8 cellular contexts compared by ENCODE assay signal in the genomic region with DNA sequence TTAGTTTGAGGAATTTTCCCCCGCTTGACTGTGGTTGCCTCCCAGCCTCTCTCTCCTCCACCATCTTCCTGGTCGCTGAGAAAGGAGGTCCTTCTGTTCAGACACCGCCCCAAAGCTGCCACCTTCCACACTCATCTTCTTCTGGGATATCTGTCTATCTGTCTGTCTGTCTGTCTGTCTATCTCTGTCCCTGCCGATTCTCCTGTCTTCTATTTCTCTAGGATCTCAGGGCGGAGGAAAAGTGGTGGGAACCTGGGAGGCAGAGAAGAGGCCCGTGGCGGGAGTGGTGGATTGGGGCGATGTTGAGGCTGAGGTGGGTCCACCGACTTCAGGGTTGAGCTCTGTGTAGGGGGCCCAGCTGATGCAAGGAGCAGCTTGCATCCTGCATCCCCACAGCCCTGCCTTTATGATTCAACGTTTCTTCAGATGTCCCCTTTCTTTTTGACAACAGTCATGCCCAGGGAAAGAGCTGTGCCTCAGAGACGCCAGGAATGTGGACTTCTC.
A peak's percentile ranks its signal among the peaks of the same experiment; 100 is the strongest.
DNase-seq lines count a peak whose midpoint lies in the region; ATAC-seq and TF ChIP-seq lines count a peak whose summit lies in the region.

No MANE protein-coding gene starts in this region.

- peaks cover 72% of the 10 kb centered on the region for H3K27me3 ChIP-seq in cardiac muscle cell
- H3K27me3 ChIP-seq in heart right ventricle = peaks cover 18 to 100% (median 100%) of the 10 kb centered on the region in 7 donors
- peaks cover 0 to 39% (median 20%) of the 10 kb centered on the region in 5 donors for H3K27me3 ChIP-seq in subcutaneous abdominal adipose tissue (ENCODE audit: control insufficient read depth in 5 of 5, insufficient read depth in 4 of 5, low read length in 5 of 5)

- H3K4me3 ChIP-seq in cardiac muscle cell = peak overlapping the region; percentile 68
- H3K4me3 ChIP-seq in heart right ventricle = no peak overlapping the region
- H3K4me3 ChIP-seq in fibroblast of mammary gland (ENCODE audit: control insufficient read depth, low read depth, low read length) = peak overlapping the region; percentile 48
- H3K4me3 ChIP-seq in subcutaneous abdominal adipose tissue (ENCODE audit: low read depth in 1 of 5, low read length in 5 of 5) = peak overlapping the region; percentile 15 to 66 (median 43)

- POLR2A ChIA-PET in HEK293T (lab: Yijun Ruan, JAX) = interaction anchor here (1.1 kb wide), 1 partner anchor 64 kb away, joined by 3 read pairs; no protein-coding TSS in a partner anchor

- intact Hi-C loops in heart right ventricle (cut with DNase I) = loop anchor here in 1 of 10 donors (10.0 kb wide), 1 partner anchor 65 kb away; no protein-coding TSS in a partner anchor

- ATAC-seq in heart right ventricle (no peak), SK-N-SH treated with all-trans-retinoic acid at 6 μM for 48 hours (peak; percentile 9; the same call in 2 of the 3 replicates), GM21723 (IDR thresholded peaks at IDR 0.05; ENCODE audit: unreplicated experiment) (no peak)

- no peaks in the 10 kb centered on the region for H3K36me3 ChIP-seq in cardiac muscle cell
- no peaks in the 10 kb centered on the region for H3K36me3 ChIP-seq in heart right ventricle
- no peaks in the 10 kb centered on the region for H3K36me3 ChIP-seq in subcutaneous abdominal adipose tissue (ENCODE audit: control insufficient read depth in 5 of 5, insufficient read depth in 5 of 5, low read length in 5 of 5)

- H3K9me3 ChIP-seq in cardiac muscle cell (ENCODE audit: low read depth) = no peaks in the 10 kb centered on the region
- H3K9me3 ChIP-seq in heart right ventricle = peaks cover 0 to under 1% (median 0%) of the 10 kb centered on the region in 11 donors
- H3K9me3 ChIP-seq in subcutaneous abdominal adipose tissue (ENCODE audit: control insufficient read depth in 5 of 5, low read length in 5 of 5) = no peaks in the 10 kb centered on the region

- peaks cover 9% of the 10 kb centered on the region for H3K4me1 ChIP-seq in cardiac muscle cell (ENCODE audit: low read depth)
- H3K4me1 ChIP-seq in heart right ventricle = peaks cover 0 to 42% (median 0%) of the 10 kb centered on the region in 9 donors
- H3K4me1 ChIP-seq in subcutaneous abdominal adipose tissue (ENCODE audit: control insufficient read depth in 5 of 5, insufficient read depth in 5 of 5, low read length in 5 of 5) = peaks cover 0 to 50% (median 36%) of the 10 kb centered on the region in 5 donors

- DNase-seq in cardiac muscle cell (ENCODE audit: low read depth in 1 of 2, low spot score in 1 of 2) (no peak), heart right ventricle (no peak), fibroblast of mammary gland (ENCODE audit: low read depth) (no peak), HEK293T (ENCODE audit: extremely low spot score) (no peak), DMS53 treated with DMSO at 0.1 percent for 48 hours (lab: John Stamatoyannopoulos, UW; ENCODE audit: unreplicated experiment) (no peak)

- no peak overlapping the region for H3K27ac ChIP-seq in cardiac muscle cell
- no peak overlapping the region for H3K27ac ChIP-seq in heart right ventricle
- H3K27ac ChIP-seq in subcutaneous abdominal adipose tissue (ENCODE audit: low read depth, low read length) = no peak overlapping the region

- WGBS in heart right ventricle, 2 donors = 10 to 19% methylated on average over 11 of the region's 11 CpGs

- H3K9ac ChIP-seq in subcutaneous abdominal adipose tissue (ENCODE audit: low read length in 5 of 5) = peak overlapping the region in 1 of 5 donors; percentile 47

- CTCF ChIA-PET in HEK293T (lab: Yijun Ruan, JAX) = interaction anchor here (1.2 kb wide), 1 partner anchor 60 kb away, joined by 4 read pairs; no protein-coding TSS in a partner anchor

- TF ChIP-seq CTCF in cardiac muscle cell (IDR thresholded peaks at IDR 0.05; ENCODE audit: low read depth, low read length) (no peak), heart right ventricle (IDR thresholded peaks at IDR 0.05) (no peak), fibroblast of mammary gland (conservative IDR thresholded peaks at IDR 0.05; ENCODE audit: control insufficient read depth, insufficient read depth, low read depth, low read length) (no peak)

TF ChIP-seq in SK-N-SH treated with all-trans-retinoic acid at 6 μM for 48 hours, 23 proteins besides CTCF, POLR2A, EP300 and RAD21:
- TF ChIP-seq ZNF565 (CRISPR knock-in tag; conservative IDR thresholded peaks at IDR 0.05; ENCODE audit: low read depth) = no peak
- TF ChIP-seq BACH2 (CRISPR knock-in tag; IDR thresholded peaks at IDR 0.05; ENCODE audit: borderline replicate concordance) = no peak
- no peak for TF ChIP-seq GLIS3 (CRISPR knock-in tag; IDR thresholded peaks at IDR 0.05)
- TF ChIP-seq SNAI2 (CRISPR knock-in tag; IDR thresholded peaks at IDR 0.05) = no peak
- TF ChIP-seq ISL1 (CRISPR knock-in tag; IDR thresholded peaks at IDR 0.05) = no peak
- TF ChIP-seq ESRRG (CRISPR knock-in tag; IDR thresholded peaks at IDR 0.05) = no peak
- TF ChIP-seq, protein P1, sequence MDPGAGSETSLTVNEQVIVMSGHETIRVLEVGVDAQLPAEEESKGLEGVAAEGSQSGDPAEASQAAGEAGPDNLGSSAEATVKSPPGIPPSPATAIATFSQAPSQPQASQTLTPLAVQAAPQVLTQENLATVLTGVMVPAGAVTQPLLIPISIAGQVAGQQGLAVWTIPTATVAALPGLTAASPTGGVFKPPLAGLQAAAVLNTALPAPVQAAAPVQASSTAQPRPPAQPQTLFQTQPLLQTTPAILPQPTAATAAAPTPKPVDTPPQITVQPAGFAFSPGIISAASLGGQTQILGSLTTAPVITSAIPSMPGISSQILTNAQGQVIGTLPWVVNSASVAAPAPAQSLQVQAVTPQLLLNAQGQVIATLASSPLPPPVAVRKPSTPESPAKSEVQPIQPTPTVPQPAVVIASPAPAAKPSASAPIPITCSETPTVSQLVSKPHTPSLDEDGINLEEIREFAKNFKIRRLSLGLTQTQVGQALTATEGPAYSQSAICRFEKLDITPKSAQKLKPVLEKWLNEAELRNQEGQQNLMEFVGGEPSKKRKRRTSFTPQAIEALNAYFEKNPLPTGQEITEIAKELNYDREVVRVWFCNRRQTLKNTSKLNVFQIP (CRISPR knock-in tag; IDR thresholded peaks at IDR 0.05; ENCODE audit: borderline replicate concordance, low read depth) = no peak
- no peak for TF ChIP-seq ZFP3 (CRISPR knock-in tag; IDR thresholded peaks at IDR 0.05)

TF ChIP-seq in HEK293T, 16 proteins besides CTCF, POLR2A, EP300 and RAD21:
- TF ChIP-seq LEF1 (IDR thresholded peaks at IDR 0.05; ENCODE audit: borderline replicate concordance) (no peak), ARNT (IDR thresholded peaks at IDR 0.05) (no peak), SP1 (IDR thresholded peaks at IDR 0.05) (no peak), BHLHE40 (IDR thresholded peaks at IDR 0.05; ENCODE audit: borderline replicate concordance) (no peak), FOXK2 (IDR thresholded peaks at IDR 0.05) (no peak), L3MBTL2 (conservative IDR thresholded peaks at IDR 0.05) (no peak), SUZ12 (IDR thresholded peaks at IDR 0.05) (no peak), FOXA1 (IDR thresholded peaks at IDR 0.05) (no peak), NFRKB (IDR thresholded peaks at IDR 0.05) (no peak), FOXM1 (IDR thresholded peaks at IDR 0.05; ENCODE audit: borderline replicate concordance) (no peak), ELF4 (IDR thresholded peaks at IDR 0.05) (no peak), TARDBP (IDR thresholded peaks at IDR 0.05) (no peak), ZNF384 (IDR thresholded peaks at IDR 0.05) (no peak), HDGF (IDR thresholded peaks at IDR 0.05; ENCODE audit: borderline replicate concordance) (no peak), CTBP1 (IDR thresholded peaks at IDR 0.05; ENCODE audit: borderline replicate concordance) (no peak)
- TF ChIP-seq, protein P2, sequence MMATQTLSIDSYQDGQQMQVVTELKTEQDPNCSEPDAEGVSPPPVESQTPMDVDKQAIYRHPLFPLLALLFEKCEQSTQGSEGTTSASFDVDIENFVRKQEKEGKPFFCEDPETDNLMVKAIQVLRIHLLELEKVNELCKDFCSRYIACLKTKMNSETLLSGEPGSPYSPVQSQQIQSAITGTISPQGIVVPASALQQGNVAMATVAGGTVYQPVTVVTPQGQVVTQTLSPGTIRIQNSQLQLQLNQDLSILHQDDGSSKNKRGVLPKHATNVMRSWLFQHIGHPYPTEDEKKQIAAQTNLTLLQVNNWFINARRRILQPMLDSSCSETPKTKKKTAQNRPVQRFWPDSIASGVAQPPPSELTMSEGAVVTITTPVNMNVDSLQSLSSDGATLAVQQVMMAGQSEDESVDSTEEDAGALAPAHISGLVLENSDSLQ (IDR thresholded peaks at IDR 0.05) = no peak

Comparison
In these comparisons a context has a peak if more than half of its experiments do, and no peak if none do; other contexts are left out.
1. H3K4me3 ChIP-seq: peak in cardiac muscle cell (single experiment), fibroblast of mammary gland (single experiment) and subcutaneous abdominal adipose tissue (5 of 5); none in heart right ventricle (0 of 10).